Comparison of ENCODE assay signal across 8 cellular contexts in genomic region chr19:13102416-13102665, GRCh38. TPM values are rescaled to one million over a fixed set of nuclear protein-coding genes. Genes with fewer than 3 reads are reported as not detected.
DNase-seq lines count a peak whose midpoint lies in the region; TF ChIP-seq lines count a peak whose summit lies in the region.

No MANE protein-coding gene starts in this region.

- H3K79me2 ChIP-seq in GM23248 (ENCODE audit: insufficient read depth): no peaks in the 10 kb centered on the region; the same call in 1 of the 2 replicates

- H3K9ac ChIP-seq in GM23248: peak overlapping the region; percentile 50

- POLR2A ChIA-PET in activated CD4-positive, alpha-beta memory T cell treated with anti-CD3 and anti-CD28 coated beads for 36 hours (lab: Charles Lee): no interaction called here

- H3K27ac ChIP-seq in GM23248: no peak overlapping the region
- H3K27ac ChIP-seq in stomach: peak overlapping the region; percentile 74 to 96 (median 86)

- H3F3A ChIP-seq in GM23248 (ENCODE audit: insufficient read depth): peaks cover 7% of the 10 kb centered on the region; the same call in 1 of the 2 replicates

- no peak for TF ChIP-seq CTCF in stomach (IDR thresholded peaks at IDR 0.05)

- H2AFZ ChIP-seq in GM23248: no peak overlapping the region

- H3K36me3 Mint-ChIP-seq in activated CD4-positive, alpha-beta memory T cell treated with anti-CD3 and anti-CD28 coated beads for 36 hours: peaks cover 6% of the 10 kb centered on the region

- H3K4me3 ChIP-seq in GM23248: peak overlapping the region; percentile 14; the same call in 1 of the 2 replicates
- peak overlapping the region; percentile 41 for H3K4me3 ChIP-seq in iPS-18c (ENCODE audit: insufficient read depth, low read depth, low read length)
- H3K4me3 ChIP-seq in stomach: peak overlapping the region; percentile 39 to 53 (median 42)

- peaks cover 7% of the 10 kb centered on the region for H3K27me3 Mint-ChIP-seq in activated CD4-positive, alpha-beta memory T cell treated with anti-CD3 and anti-CD28 coated beads for 36 hours

- peak; percentile 73 for DNase-seq in GM23248
- DNase-seq in activated CD4-positive, alpha-beta memory T cell treated with anti-CD3 and anti-CD28 coated beads for 36 hours: no peak
- DNase-seq in stomach: no peak
- DNase-seq in NCI-H82 treated with DMSO at 0.1 percent for 48 hours (lab: John Stamatoyannopoulos, UW; ENCODE audit: unreplicated experiment): no peak
- DNase-seq in cerebellar nuclear complex (lab: John Stamatoyannopoulos, UW): no peak
- DNase-seq in NCI-H526 (lab: John Stamatoyannopoulos, UW): no peak
- no peak for DNase-seq in cerebellar cortex (ENCODE audit: low spot score)

- H3K9me3 Mint-ChIP-seq in activated CD4-positive, alpha-beta memory T cell treated with anti-CD3 and anti-CD28 coated beads for 36 hours: peaks cover 5% of the 10 kb centered on the region

- TF ChIP-seq POLR2A in stomach (IDR thresholded peaks at IDR 0.05): no peak

- CTCF ChIA-PET in activated CD4-positive, alpha-beta memory T cell treated with anti-CD3 and anti-CD28 coated beads for 36 hours (lab: Charles Lee): no interaction called here

- H3K4me1 Mint-ChIP-seq in activated CD4-positive, alpha-beta memory T cell treated with anti-CD3 and anti-CD28 coated beads for 36 hours (ENCODE audit: low read depth): peaks cover 43% of the 10 kb centered on the region

- peak overlapping the region; percentile 42 for H3K27ac Mint-ChIP-seq in activated CD4-positive, alpha-beta memory T cell treated with anti-CD3 and anti-CD28 coated beads for 36 hours

- H3K4me1 ChIP-seq in GM23248 (ENCODE audit: insufficient read depth): peaks cover 2% of the 10 kb centered on the region; the same call in 1 of the 2 replicates
- H3K4me1 ChIP-seq in stomach: peaks cover 43 to 84% (median 65%) of the 10 kb centered on the region in 4 donors

- no peak for TF ChIP-seq EP300 in stomach (IDR thresholded peaks at IDR 0.05)

- in situ Hi-C loops in GM23248 (cut with MboI): no loop called here

- H3K36me3 ChIP-seq in GM23248 (ENCODE audit: low read depth) (no peaks in the 10 kb centered on the region), stomach (peaks cover 0 to 16% (median 12%) of the 10 kb centered on the region in 4 donors)

- no peaks in the 10 kb centered on the region for H3K27me3 ChIP-seq in GM23248 (replicated peaks; ENCODE audit: insufficient read depth)
- peaks cover 0 to 6% (median 0%) of the 10 kb centered on the region in 3 donors for H3K27me3 ChIP-seq in stomach

- WGBS in GM23248 (ENCODE audit: low coverage in 1 of 2, low lambda C conversion rate in 2 of 2, missing lambda C conversion rate in 2 of 2), 2 experiments: 11 to 12% methylated on average over 4 to 7 of the region's 7 CpGs
- WGBS in stomach, 5 donors: 0 to 12% (median 7%) methylated on average over 6 to 7 of the region's 7 CpGs

- H3K4me2 ChIP-seq in GM23248 (ENCODE audit: unreplicated experiment): peak overlapping the region; percentile 8

- peak overlapping the region; percentile 69 for H3K4me3 Mint-ChIP-seq in activated CD4-positive, alpha-beta memory T cell treated with anti-CD3 and anti-CD28 coated beads for 36 hours

- no peaks in the 10 kb centered on the region for H4K20me1 ChIP-seq in GM23248 (ENCODE audit: insufficient read depth)

- no peaks in the 10 kb centered on the region for H3K9me3 ChIP-seq in GM23248 (ENCODE audit: low read depth)
- H3K9me3 ChIP-seq in iPS-18c (ENCODE audit: control insufficient read depth, insufficient read depth, low read length): no peaks in the 10 kb centered on the region
- H3K9me3 ChIP-seq in stomach: no peaks in the 10 kb centered on the region

- intact Hi-C loops in activated CD4-positive, alpha-beta memory T cell treated with anti-CD3 and anti-CD28 coated beads for 36 hours (cut with micrococcal nuclease): no loop called here
- intact Hi-C loops in stomach (cut with DNase I; ENCODE audit: low total_unique reads): no loop called here

- no peaks in the 10 kb centered on the region for H3K9me2 ChIP-seq in GM23248 (ENCODE audit: insufficient read depth)

RNA-seq across cellular contexts. Expression of gene LYL1, which starts 0.3 kb away (rescaled TPM):
- total RNA-seq in GM23248 (2014; rRNA removed; shearing (Covaris generic)): not detected in 2 replicates
- 0.18 TPM in 1 of 2 replicates, not detected in the other for polyA plus RNA-seq in GM23248 (2016; fragmentation: Nextera tagmentation; extraction: Ambion mirVana)
- 1 to 10 TPM; 5.0 to 5.6 TPM for total RNA-seq in activated CD4-positive, alpha-beta memory T cell treated with anti-CD3 and anti-CD28 coated beads for 36 hours
- total RNA-seq in stomach: 10 to 100 TPM in 2 of 5 donors, 1 to 10 TPM in 2, not detected in 1; 1.3 to 19.3 (median 7.6) TPM
- polyA plus RNA-seq in stomach: 1 to 10 TPM; 4.1 to 5.5 (median 5.0) TPM

RNA-seq across cellular contexts. Expression of gene TRMT1, which starts 14.2 kb away (rescaled TPM):
- 30.4 and 33.0 TPM in 2 replicates for total RNA-seq in GM23248 (2014; rRNA removed; shearing (Covaris generic))
- polyA plus RNA-seq in GM23248 (2016; fragmentation: Nextera tagmentation; extraction: Ambion mirVana) (27.0 and 31.8 TPM in 2 replicates), stomach (10 to 100 TPM; 64.7 to 88.2 (median 77.9) TPM)
- 10 to 100 TPM; 59.2 to 61.3 TPM for total RNA-seq in activated CD4-positive, alpha-beta memory T cell treated with anti-CD3 and anti-CD28 coated beads for 36 hours
- 100 to 1,000 TPM in 1 of 5 donors, 10 to 100 TPM in 4; 29.6 to 373 (median 36.5) TPM for total RNA-seq in stomach

RNA-seq across cellular contexts. Expression of gene NACC1, which starts 15.7 kb away (rescaled TPM):
- 104 and 105 TPM in 2 replicates for total RNA-seq in GM23248 (2014; rRNA removed; shearing (Covaris generic))
- 1.4 and 2.6 TPM in 2 replicates for polyA plus RNA-seq in GM23248 (2016; fragmentation: Nextera tagmentation; extraction: Ambion mirVana)
- total RNA-seq in activated CD4-positive, alpha-beta memory T cell treated with anti-CD3 and anti-CD28 coated beads for 36 hours: 10 to 100 TPM; 89.8 to 90.9 TPM
- 100 to 1,000 TPM in 1 of 5 donors, 10 to 100 TPM in 4; 10.1 to 122 (median 26.3) TPM for total RNA-seq in stomach
- polyA plus RNA-seq in stomach: 10 to 100 TPM in 1 of 3 donors, 1 to 10 TPM in 2; 6.9 to 26.2 (median 9.5) TPM

RNA-seq across cellular contexts. Expression of gene STX10, which starts 47.8 kb away (rescaled TPM):
- 56.4 and 80.5 TPM in 2 replicates for total RNA-seq in GM23248 (2014; rRNA removed; shearing (Covaris generic))
- polyA plus RNA-seq in GM23248 (2016; fragmentation: Nextera tagmentation; extraction: Ambion mirVana) (55.6 and 62.4 TPM in 2 replicates), stomach (100 to 1,000 TPM in 1 of 3 donors, 10 to 100 TPM in 2; 74.8 to 114 (median 94.7) TPM)
- 10 to 100 TPM; 65.5 to 66.3 TPM for total RNA-seq in activated CD4-positive, alpha-beta memory T cell treated with anti-CD3 and anti-CD28 coated beads for 36 hours
- total RNA-seq in stomach: 100 to 1,000 TPM in 3 of 5 donors, 10 to 100 TPM in 2; 20.4 to 942 (median 117) TPM

RNA-seq across cellular contexts. Expression of gene IER2, which starts 47.9 kb away (rescaled TPM):
- 27.8 and 30.4 TPM in 2 replicates for total RNA-seq in GM23248 (2014; rRNA removed; shearing (Covaris generic))
- 84.0 and 88.6 TPM in 2 replicates for polyA plus RNA-seq in GM23248 (2016; fragmentation: Nextera tagmentation; extraction: Ambion mirVana)
- total RNA-seq in activated CD4-positive, alpha-beta memory T cell treated with anti-CD3 and anti-CD28 coated beads for 36 hours: 100 to 1,000 TPM; 129 to 137 TPM
- 100 to 1,000 TPM in 3 of 5 donors, 10 to 100 TPM in 2; 32.3 to 421 (median 150) TPM for total RNA-seq in stomach
- 10 to 100 TPM; 64.3 to 87.2 (median 64.6) TPM for polyA plus RNA-seq in stomach
